Comparison of ENCODE assay signal across 20 cellular contexts in the genomic region with DNA sequence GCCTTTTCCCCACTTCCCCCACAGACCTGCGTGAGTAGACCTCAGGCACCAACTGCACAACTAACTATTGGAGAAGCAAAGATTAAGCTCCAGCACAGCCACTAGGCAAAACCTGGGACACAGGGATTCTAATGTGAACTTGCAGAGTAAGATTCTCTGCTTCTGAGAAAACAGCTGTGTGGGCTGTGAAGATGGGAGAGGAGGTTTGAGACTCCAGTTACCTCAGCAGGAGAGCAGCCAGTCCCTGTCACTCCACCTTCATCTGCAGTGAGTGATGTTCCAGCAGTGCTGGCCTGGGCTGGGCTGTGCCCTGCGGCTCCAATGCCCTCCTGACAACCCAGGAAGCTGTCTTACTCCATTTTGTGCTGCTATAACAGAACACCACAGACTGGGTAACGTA. TPM values are rescaled to one million over a fixed set of nuclear protein-coding genes. Genes with fewer than 3 reads are reported as not detected.
DNase-seq lines count a peak whose midpoint lies in the region; ATAC-seq lines count a peak whose summit lies in the region.
"Had no signal": no experiment of that assay in that cellular context is flagged by ENCODE, and none has a peak within 500 bp of the region (broad histone marks: within the 10 kb centered on the region; RNA-seq: fewer than 3 reads in every experiment).

No MANE protein-coding gene starts in this region.

- H3K9ac ChIP-seq in neuronal stem cell (ENCODE audit: low read depth, low read length, poor library complexity) = no peak overlapping the region

- no peak overlapping the region for H3K14ac ChIP-seq in neuronal stem cell (ENCODE audit: low read length)

- H2BK120ac ChIP-seq in neuronal stem cell (ENCODE audit: low read depth, low read length) = no peak overlapping the region

- no peak overlapping the region for H2BK5ac ChIP-seq in neuronal stem cell (ENCODE audit: low read length)

- peaks cover 19% of the 10 kb centered on the region for H3K4me1 Mint-ChIP-seq in activated T-cell treated with anti-CD3 and anti-CD28 coated beads, Interleukin-2, amount 50 U/mL, for 72 hours (ENCODE audit: low read depth)
- H3K4me1 Mint-ChIP-seq in stimulated activated effector memory CD8-positive, alpha-beta T cell treated with anti-CD3 and anti-CD28 coated beads, Interleukin-12 subunit alpha, Interleukin-12 subunit beta, amount 100 ng/mL, for 72 hours = peaks cover 13% of the 10 kb centered on the region

- H3K23ac ChIP-seq in neuronal stem cell (ENCODE audit: low read depth, low read length, poor library complexity) = no peak overlapping the region

- no peaks in the 10 kb centered on the region for H3K36me3 ChIP-seq in neuronal stem cell (replicated peaks in 1 of 2; ENCODE audit: control insufficient read depth in 2 of 2, insufficient read depth in 2 of 2, low read length in 2 of 2)
- H3K36me3 ChIP-seq: BE2C had no signal

- H3K18ac ChIP-seq in neuronal stem cell (ENCODE audit: low read length) = no peak overlapping the region

- H2AK5ac ChIP-seq in neuronal stem cell (ENCODE audit: low read depth, low read length) = no peak overlapping the region

- H2BK12ac ChIP-seq in neuronal stem cell (ENCODE audit: low read length) = no peak overlapping the region

- no peak overlapping the region for H4K91ac ChIP-seq in neuronal stem cell (ENCODE audit: low read depth, low read length, poor library complexity)

- no peak overlapping the region for H3K4me2 ChIP-seq in neuronal stem cell (ENCODE audit: insufficient read depth, low read length, poor library complexity, severe bottlenecking)

- H3K4me3 Mint-ChIP-seq in activated T-cell treated with anti-CD3 and anti-CD28 coated beads, Interleukin-2, amount 50 U/mL, for 72 hours = no peak overlapping the region
- H3K4me3 Mint-ChIP-seq in stimulated activated effector memory CD8-positive, alpha-beta T cell treated with anti-CD3 and anti-CD28 coated beads, Interleukin-12 subunit alpha, Interleukin-12 subunit beta, amount 100 ng/mL, for 72 hours = no peak overlapping the region
- H3K4me3 Mint-ChIP-seq: CD4-positive, alpha-beta T cell; HFFc6 had no signal

- peak overlapping the region; percentile 4 for H3K27ac Mint-ChIP-seq in activated T-cell treated with anti-CD3 and anti-CD28 coated beads, Interleukin-2, amount 50 U/mL, for 72 hours
- H3K27ac Mint-ChIP-seq in stimulated activated effector memory CD8-positive, alpha-beta T cell treated with anti-CD3 and anti-CD28 coated beads, Interleukin-12 subunit alpha, Interleukin-12 subunit beta, amount 100 ng/mL, for 72 hours = peak overlapping the region; percentile 72
- H3K27ac Mint-ChIP-seq: CD4-positive, alpha-beta T cell; HFFc6 had no signal

- WGBS in neuronal stem cell (ENCODE audit: extremely low coverage in 2 of 2, insufficient read length in 2 of 2, insufficient replicate concordance in 1 of 2), 2 donors = no CpG with 5 or more reads among the region's 3 CpGs

- H3K4me3 ChIP-seq in neuronal stem cell (ENCODE audit: low read length in 2 of 2) = no peak overlapping the region
- H3K4me3 ChIP-seq: GM12878 had no signal

- DNase-seq in activated T-cell treated with anti-CD3 and anti-CD28 coated beads, Interleukin-2, amount 50 U/mL, for 72 hours = no peak
- no peak for DNase-seq in activated T-cell treated with anti-CD3 and anti-CD28 coated beads, Interleukin-2, amount 50 U/mL, for 48 hours
- DNase-seq in ELF-1 (ENCODE audit: low read depth, low spot score) = peak; percentile 46
- DNase-seq in left kidney (ENCODE audit: low read depth, low spot score) = peak; percentile 18
- DNase-seq in stimulated activated effector memory CD8-positive, alpha-beta T cell treated with anti-CD3 and anti-CD28 coated beads, Interleukin-12 subunit alpha, Interleukin-12 subunit beta, amount 100 ng/mL, for 72 hours (ENCODE audit: low spot score in 2 of 2) = no peak
- DNase-seq in NCI-H1417 (lab: John Stamatoyannopoulos, UW) = no peak
- DNase-seq in DMS53 (lab: John Stamatoyannopoulos, UW) = no peak
- no peak for DNase-seq in neuronal stem cell (ENCODE audit: low spot score)
- DNase-seq: ACHN; BE2C; C1 segment of cervical spinal cord; Caco-2; CD4-positive, alpha-beta T cell; DMS79; GF-D8; GOT3; H7; HFFc6 had no signal

- no peaks in the 10 kb centered on the region for H3K27me3 Mint-ChIP-seq in activated T-cell treated with anti-CD3 and anti-CD28 coated beads, Interleukin-2, amount 50 U/mL, for 72 hours (ENCODE audit: low read depth)
- H3K27me3 Mint-ChIP-seq: CD4-positive, alpha-beta T cell had no signal

- no peak overlapping the region for H2AFZ ChIP-seq in neuronal stem cell (ENCODE audit: low read length)

- no peak overlapping the region for H3K4ac ChIP-seq in neuronal stem cell (ENCODE audit: low read length)

- H3K4me1 ChIP-seq in neuronal stem cell (ENCODE audit: control insufficient read depth in 2 of 2, insufficient read depth in 1 of 2, low read depth in 1 of 2, low read length in 2 of 2) = no peaks in the 10 kb centered on the region
- H3K4me1 ChIP-seq: Caco-2 had no signal

- no peak overlapping the region for H2BK15ac ChIP-seq in neuronal stem cell (ENCODE audit: low read length)

- no peak overlapping the region for H4K8ac ChIP-seq in neuronal stem cell (ENCODE audit: low read depth, low read length)

- H3K79me1 ChIP-seq in neuronal stem cell (ENCODE audit: low read depth, low read length) = no peaks in the 10 kb centered on the region

- no peaks in the 10 kb centered on the region for H3K9me3 ChIP-seq in neuronal stem cell (replicated peaks in 1 of 2; ENCODE audit: control insufficient read depth in 2 of 2, insufficient read depth in 1 of 2, low read depth in 1 of 2, low read length in 2 of 2)
- H3K9me3 ChIP-seq: BE2C, Caco-2 had no signal

- no peaks in the 10 kb centered on the region for H3K27me3 ChIP-seq in neuronal stem cell (ENCODE audit: control insufficient read depth in 3 of 3, insufficient read depth in 3 of 3, low read depth in 1 of 3, low read length in 3 of 3)

- ATAC-seq in activated T-cell treated with anti-CD3 and anti-CD28 coated beads, Interleukin-2, amount 50 U/mL, for 72 hours (replicated peaks in 1 of 2) = no peak
- no peak for ATAC-seq in stimulated activated effector memory CD8-positive, alpha-beta T cell treated with anti-CD3 and anti-CD28 coated beads, Interleukin-12 subunit alpha, Interleukin-12 subunit beta, amount 100 ng/mL, for 72 hours
- ATAC-seq: GM12878, HCT116 had no signal

- no peaks in the 10 kb centered on the region for H3K36me3 Mint-ChIP-seq in activated T-cell treated with anti-CD3 and anti-CD28 coated beads, Interleukin-2, amount 50 U/mL, for 72 hours (ENCODE audit: insufficient read depth in 2 of 2)
- H3K36me3 Mint-ChIP-seq in stimulated activated effector memory CD8-positive, alpha-beta T cell treated with anti-CD3 and anti-CD28 coated beads, Interleukin-12 subunit alpha, Interleukin-12 subunit beta, amount 100 ng/mL, for 72 hours = no peaks in the 10 kb centered on the region

- no peak overlapping the region for H3K27ac ChIP-seq in neuronal stem cell (replicated peaks; ENCODE audit: low read length)

- no peaks in the 10 kb centered on the region for H3K9me3 Mint-ChIP-seq in activated T-cell treated with anti-CD3 and anti-CD28 coated beads, Interleukin-2, amount 50 U/mL, for 72 hours
- no peaks in the 10 kb centered on the region for H3K9me3 Mint-ChIP-seq in stimulated activated effector memory CD8-positive, alpha-beta T cell treated with anti-CD3 and anti-CD28 coated beads, Interleukin-12 subunit alpha, Interleukin-12 subunit beta, amount 100 ng/mL, for 72 hours
- H3K9me3 Mint-ChIP-seq: CD4-positive, alpha-beta T cell; HFFc6 had no signal

RNA-seq across cellular contexts. Expression of a gene that starts 18.0 kb away (rescaled TPM):
- total RNA-seq in activated T-cell treated with anti-CD3 and anti-CD28 coated beads, Interleukin-2, amount 50 U/mL, for 72 hours = 10 to 100 TPM; 11.1 to 12.8 TPM
- 5.9 TPM for polyA plus RNA-seq in neuronal stem cell (2013, experiment 1 of 2)
- polyA plus RNA-seq in neuronal stem cell (2013, experiment 2 of 2) = 6.1 TPM

RNA-seq across cellular contexts. Expression of a gene that starts 34.9 kb away (rescaled TPM):
- 10 to 100 TPM; 46.5 to 53.3 TPM for total RNA-seq in activated T-cell treated with anti-CD3 and anti-CD28 coated beads, Interleukin-2, amount 50 U/mL, for 72 hours
- 43.7 TPM for polyA plus RNA-seq in neuronal stem cell (2013, experiment 1 of 2)
- 45.5 TPM for polyA plus RNA-seq in neuronal stem cell (2013, experiment 2 of 2)

Comparison
In these comparisons a context has a peak if more than half of its experiments do, and no peak if none do; other contexts are left out.
1. DNase-seq: peak in ELF-1 (single experiment) and left kidney (single experiment); none in activated T-cell treated with anti-CD3 and anti-CD28 coated beads, Interleukin-2, amount 50 U/mL, for 72 hours (0 of 2), activated T-cell treated with anti-CD3 and anti-CD28 coated beads, Interleukin-2, amount 50 U/mL, for 48 hours (0 of 2), stimulated activated effector memory CD8-positive, alpha-beta T cell treated with anti-CD3 and anti-CD28 coated beads, Interleukin-12 subunit alpha, Interleukin-12 subunit beta, amount 100 ng/mL, for 72 hours (0 of 2), NCI-H1417 (0 of 3), DMS53 (single experiment) and neuronal stem cell (single experiment).